ENCODE assay signal across 8 cellular contexts in genomic region chr10:102120142-102120986, GRCh38. TPM values are rescaled to one million over a fixed set of nuclear protein-coding genes. Genes with fewer than 3 reads are reported as not detected.
DNase-seq lines count a peak whose midpoint lies in the region; ATAC-seq and TF ChIP-seq lines count a peak whose summit lies in the region.

LDB1 (minus strand) TSS chr10:102120368; CDS start chr10:102120110, 258 bp downstream.

- H3K36me3 Mint-ChIP-seq in activated CD4-positive, alpha-beta memory T cell treated with anti-CD3 and anti-CD28 coated beads for 36 hours, result no peaks in the 10 kb centered on the region

- no peaks in the 10 kb centered on the region for H3K9me3 Mint-ChIP-seq in activated CD4-positive, alpha-beta memory T cell treated with anti-CD3 and anti-CD28 coated beads for 36 hours

- H3K9ac ChIP-seq in duodenal mucosa (ENCODE audit: low read depth in 1 of 2, low read length in 2 of 2), result peak within 1 kb of the TSS; percentile 81 to 88

- peak within 1 kb of the TSS; percentile 97 for H3K27ac ChIP-seq in duodenal mucosa (ENCODE audit: low read depth, low read length)
- H3K27ac ChIP-seq in right lobe of liver, result peak within 1 kb of the TSS; percentile 80 to 93 (median 81)

- peak within 1 kb of the TSS; percentile 99 for H3K4me3 ChIP-seq in AG09309 (ENCODE audit: control insufficient read depth, low read depth, low read length)
- peak within 1 kb of the TSS; percentile 67 to 84 for H3K4me3 ChIP-seq in duodenal mucosa (ENCODE audit: low read depth in 1 of 2, low read length in 2 of 2)
- peak within 1 kb of the TSS; percentile 50 to 74 (median 71) for H3K4me3 ChIP-seq in right lobe of liver

- WGBS in right lobe of liver (ENCODE audit: insufficient coverage, low coverage, low lambda C conversion rate, missing lambda C conversion rate), result 1% methylated on average over 21 of the region's 104 CpGs

- intact Hi-C loops in activated CD4-positive, alpha-beta memory T cell treated with anti-CD3 and anti-CD28 coated beads for 36 hours (cut with micrococcal nuclease), result no loop called here
- intact Hi-C loops in right lobe of liver (cut with DNase I), result no loop called here

- POLR2A ChIA-PET in activated CD4-positive, alpha-beta memory T cell treated with anti-CD3 and anti-CD28 coated beads for 36 hours (lab: Charles Lee), result no interaction called here

- no peaks in the 10 kb centered on the region for H3K27me3 Mint-ChIP-seq in activated CD4-positive, alpha-beta memory T cell treated with anti-CD3 and anti-CD28 coated beads for 36 hours

- peak within 1 kb of the TSS; percentile 92 for H3K4me3 Mint-ChIP-seq in activated CD4-positive, alpha-beta memory T cell treated with anti-CD3 and anti-CD28 coated beads for 36 hours

- H3K9me3 ChIP-seq in duodenal mucosa (ENCODE audit: control insufficient read depth in 1 of 2, low read length in 2 of 2) (no peaks in the 10 kb centered on the region), right lobe of liver (no peaks in the 10 kb centered on the region)

- DNase-seq in AG09309 (ENCODE audit: low read depth) (no peak), NCI-H774 (lab: John Stamatoyannopoulos, UW) (peak; percentile 36), right lobe of liver (peak; percentile 82 to 84 (median 83))
- peak; percentile 74 for DNase-seq in activated CD4-positive, alpha-beta memory T cell treated with anti-CD3 and anti-CD28 coated beads for 36 hours
- peak; percentile 51 to 55 for DNase-seq in stimulated activated CD4-positive, alpha-beta T cell treated with anti-CD3 and anti-CD28 coated beads, Interleukin-4, amount 100 ng/mL, for 48 hours (ENCODE audit: low read depth in 2 of 2)

- peak; percentile 40 for ATAC-seq in GM18873 (IDR thresholded peaks at IDR 0.05; ENCODE audit: low FRiP score, unreplicated experiment)
- ATAC-seq in HG03175 (IDR thresholded peaks at IDR 0.05; ENCODE audit: unreplicated experiment), result peak; percentile 68
- peak; percentile 65 to 82 (median 79) for ATAC-seq in right lobe of liver

- H3K4me1 ChIP-seq in duodenal mucosa (ENCODE audit: control insufficient read depth in 1 of 2, insufficient read depth in 2 of 2, low read length in 2 of 2), result peaks cover 45 to 52% of the 10 kb centered on the region in 2 donors
- peaks cover 0 to 34% (median 14%) of the 10 kb centered on the region in 4 donors for H3K4me1 ChIP-seq in right lobe of liver

- TF ChIP-seq CTCF in AG09309 (IDR thresholded peaks at IDR 0.05; ENCODE audit: control insufficient read depth, insufficient read depth, low read depth, low read length, missing control alignments) (no peak), right lobe of liver (IDR thresholded peaks at IDR 0.05) (peak in 2 of 4 donors; percentile 12 to 22)

- TF ChIP-seq POLR2A in right lobe of liver (IDR thresholded peaks at IDR 0.05), result peak; percentile 86

- no peaks in the 10 kb centered on the region for H3K36me3 ChIP-seq in duodenal mucosa (ENCODE audit: control insufficient read depth in 1 of 2, insufficient read depth in 2 of 2, low read length in 2 of 2)
- no peaks in the 10 kb centered on the region for H3K36me3 ChIP-seq in right lobe of liver

- peaks cover 49% of the 10 kb centered on the region for H3K4me1 Mint-ChIP-seq in activated CD4-positive, alpha-beta memory T cell treated with anti-CD3 and anti-CD28 coated beads for 36 hours (ENCODE audit: low read depth)

- H3K27ac Mint-ChIP-seq in activated CD4-positive, alpha-beta memory T cell treated with anti-CD3 and anti-CD28 coated beads for 36 hours, result peak within 1 kb of the TSS; percentile 96

- CTCF ChIA-PET in activated CD4-positive, alpha-beta memory T cell treated with anti-CD3 and anti-CD28 coated beads for 36 hours (lab: Charles Lee), result interaction anchor here (4.1 kb wide), 1 partner anchor 11 kb away, joined by 37 read pairs; the partner anchor contains the start of gene PPRC1

- H3K27me3 ChIP-seq in duodenal mucosa (ENCODE audit: control insufficient read depth in 1 of 2, insufficient read depth in 2 of 2, low read length in 2 of 2) (no peaks in the 10 kb centered on the region), right lobe of liver (no peaks in the 10 kb centered on the region)

RNA-seq across cellular contexts. Expression of gene LDB1, which starts in this region (rescaled TPM):
- 10 to 100 TPM; 48.1 to 48.8 TPM for total RNA-seq in activated CD4-positive, alpha-beta memory T cell treated with anti-CD3 and anti-CD28 coated beads for 36 hours
- 10 to 100 TPM; 11.2 to 14.7 (median 13.0) TPM for total RNA-seq in right lobe of liver
